ENCODE assay signal across 24 cellular contexts in the genomic region with DNA sequence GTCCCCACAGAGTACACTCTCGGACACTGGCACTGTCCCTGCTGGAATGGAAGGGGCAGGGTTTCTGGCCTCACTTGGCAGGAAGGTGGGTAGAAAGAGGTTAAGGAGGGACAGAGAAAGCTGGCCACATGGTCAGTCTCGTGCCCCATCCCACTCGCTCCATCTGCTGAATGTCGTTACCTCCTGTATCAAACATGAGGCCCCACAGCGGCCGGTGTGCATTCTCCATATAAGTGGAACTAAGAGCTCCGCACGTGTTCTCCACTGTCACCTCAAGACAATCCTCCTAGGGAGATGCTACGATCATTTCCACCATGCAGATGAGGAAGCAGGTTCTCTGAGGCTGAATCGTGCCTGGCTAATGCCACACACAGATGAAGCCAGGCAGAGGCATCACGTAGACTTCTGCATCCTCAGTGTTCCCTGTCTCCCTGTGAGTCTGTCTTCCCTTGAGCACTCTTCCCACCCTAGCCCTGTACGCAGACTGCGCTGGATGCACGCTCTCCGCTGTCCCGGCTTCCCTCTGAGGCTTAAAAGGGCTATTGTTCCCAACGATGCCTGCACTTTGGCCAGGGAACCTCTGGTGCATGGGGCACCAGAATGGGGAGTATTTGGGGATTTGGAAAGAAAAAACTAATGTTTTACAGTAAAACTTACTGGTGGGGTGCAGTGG. TPM values are rescaled to one million over a fixed set of nuclear protein-coding genes. Genes with fewer than 3 reads are reported as not detected.
A peak's percentile ranks its signal among the peaks of the same experiment; 100 is the strongest.
DNase-seq lines count a peak whose midpoint lies in the region; ATAC-seq, FAIRE-seq and TF ChIP-seq lines count a peak whose summit lies in the region.
"Had no signal": no experiment of that assay in that cellular context is flagged by ENCODE, and none has a peak within 500 bp of the region (broad histone marks: within the 10 kb centered on the region; RNA-seq: fewer than 3 reads in every experiment).

No MANE protein-coding gene starts in this region.

- in situ Hi-C loops in K562 (cut with MboI) = no loop called here

- H3K9ac ChIP-seq in K562 (ENCODE audit: insufficient read depth in 1 of 2, low read depth in 2 of 2, low read length in 2 of 2) = no peak overlapping the region
- H3K9ac ChIP-seq: parathyroid adenoma had no signal

- no peak overlapping the region for H3K4me2 ChIP-seq in K562 (ENCODE audit: insufficient read depth, low read length)
- H3K4me2 ChIP-seq: smooth muscle cell had no signal

- H4K20me1 ChIP-seq in K562 (replicated peaks; ENCODE audit: control insufficient read depth, insufficient read depth, low read length) = peaks cover 10% of the 10 kb centered on the region; the same call in 1 of the 2 replicates

- H2AFZ ChIP-seq in K562 (ENCODE audit: low read depth, low read length) = no peak overlapping the region
- H2AFZ ChIP-seq: parathyroid adenoma had no signal

- WGBS in K562 (ENCODE audit: insufficient coverage, low coverage, missing lambda C conversion rate) = under 1% methylated on average over 17 of the region's 17 CpGs
- 72 to 79% methylated on average over 17 of the region's 17 CpGs for WGBS in pancreas, 2 donors

- H3K4me3 ChIP-seq in K562 = no peak overlapping the region
- no peak overlapping the region for H3K4me3 ChIP-seq in naive thymus-derived CD4-positive, alpha-beta T cell (ENCODE audit: low read length)
- H3K4me3 ChIP-seq in CD8-positive, alpha-beta memory T cell (ENCODE audit: low read length) = no peak overlapping the region
- H3K4me3 ChIP-seq in pancreas = no peak overlapping the region
- H3K4me3 ChIP-seq: body of pancreas, smooth muscle cell, thoracic aorta had no signal

- no peaks in the 10 kb centered on the region for H3K36me3 ChIP-seq in K562 (ENCODE audit: control insufficient read depth, insufficient read depth, low read length)
- H3K36me3 ChIP-seq in naive thymus-derived CD4-positive, alpha-beta T cell (ENCODE audit: control insufficient read depth in 2 of 3, insufficient read depth in 3 of 3, low read length in 3 of 3) = no peaks in the 10 kb centered on the region
- no peaks in the 10 kb centered on the region for H3K36me3 ChIP-seq in CD8-positive, alpha-beta memory T cell (ENCODE audit: insufficient read depth, low read length)
- no peaks in the 10 kb centered on the region for H3K36me3 ChIP-seq in pancreas
- H3K36me3 ChIP-seq: thoracic aorta had no signal

- no TSS peak for BruUV-seq in K562 (replicated peaks; lab: Mats Ljungman, UMichigan)

- FAIRE-seq in K562 (lab: Jason Lieb, UNC) (no peak), pancreas (lab: Jason Lieb, UNC) (no peak)
- FAIRE-seq: frontal cortex had no signal

- no peak for TF ChIP-seq EP300 in K562 (IDR thresholded peaks at IDR 0.05; ENCODE audit: low read length)

- H3K27me3 ChIP-seq in K562 (ENCODE audit: control insufficient read depth in 2 of 2, insufficient read depth in 2 of 2, low read length in 2 of 2) = peaks cover 18 to 78% of the 10 kb centered on the region in 2 experiments
- no peaks in the 10 kb centered on the region for H3K27me3 ChIP-seq in naive thymus-derived CD4-positive, alpha-beta T cell (ENCODE audit: control insufficient read depth in 2 of 2, insufficient read depth in 2 of 2, low read length in 2 of 2)
- H3K27me3 ChIP-seq in CD8-positive, alpha-beta memory T cell (ENCODE audit: insufficient read depth, low read length, poor library complexity, severe bottlenecking) = no peaks in the 10 kb centered on the region
- H3K27me3 ChIP-seq in pancreas = no peaks in the 10 kb centered on the region
- H3K27me3 ChIP-seq: body of pancreas had no signal

- no peaks in the 10 kb centered on the region for H3K9me1 ChIP-seq in K562 (ENCODE audit: control insufficient read depth, insufficient read depth, low read length)

- TF ChIP-seq RAD21 in K562 (CRISPR knock-in tag; conservative IDR thresholded peaks at IDR 0.05 in 1 of 2, IDR thresholded peaks at IDR 0.05 in 1 of 2) = no peak

- H3K4me1 ChIP-seq in K562 (replicated peaks in 1 of 2; ENCODE audit: control insufficient read depth in 2 of 2, insufficient read depth in 2 of 2, low read length in 2 of 2) (no peaks in the 10 kb centered on the region), pancreas (no peaks in the 10 kb centered on the region)
- peaks cover 0 to 39% of the 10 kb centered on the region in 2 donors for H3K4me1 ChIP-seq in naive thymus-derived CD4-positive, alpha-beta T cell (ENCODE audit: control insufficient read depth in 2 of 2, insufficient read depth in 2 of 2, low read length in 2 of 2)
- H3K4me1 ChIP-seq in CD8-positive, alpha-beta memory T cell (ENCODE audit: insufficient read depth, low read length) = peaks cover 43% of the 10 kb centered on the region
- H3K4me1 ChIP-seq: parathyroid adenoma had no signal

- CTCF ChIA-PET in K562 (lab: Yijun Ruan, JAX; ENCODE audit: low intra/inter-chr PET ratio) = no interaction called here
- CTCF ChIA-PET in naive thymus-derived CD4-positive, alpha-beta T cell (lab: Charles Lee) = interaction anchor here (1.2 to 5.1 kb wide), 3 partner anchors 8 to 37 kb away, joined by 3 to 91 read pairs (median 30); no protein-coding TSS in a partner anchor
- CTCF ChIA-PET in CD8-positive, alpha-beta memory T cell (lab: Charles Lee) = interaction anchor here (0.9 kb wide), 1 partner anchor 15 kb away, joined by 3 read pairs; no protein-coding TSS in a partner anchor

- H3K27me3 Mint-ChIP-seq in natural killer cell treated with Interleukin-12 subunit alpha and Interleukin-12 subunit beta and Interleukin-15 and Interleukin-18, amount 100 ng/mL, for 72 hours = peaks cover 9 to 11% of the 10 kb centered on the region in 2 donors
- peaks cover 0 to 6% of the 10 kb centered on the region in 2 donors for H3K27me3 Mint-ChIP-seq in natural killer cell (ENCODE audit: low read depth in 2 of 2)
- H3K27me3 Mint-ChIP-seq in naive thymus-derived CD4-positive, alpha-beta T cell = no peaks in the 10 kb centered on the region
- H3K27me3 Mint-ChIP-seq in type B pancreatic cell = peaks cover 4% of the 10 kb centered on the region
- H3K27me3 Mint-ChIP-seq in CD8-positive, alpha-beta memory T cell = peaks cover 4 to 10% of the 10 kb centered on the region in 2 donors

- POLR2A ChIA-PET in K562 (lab: Yijun Ruan, JAX) = no interaction called here
- POLR2A ChIA-PET in naive thymus-derived CD4-positive, alpha-beta T cell (lab: Charles Lee) = interaction anchor here (4.5 to 21.6 kb wide), 3 partner anchors 7 to 34 kb away, joined by 74 to 581 read pairs (median 380); partner anchors contain the start of gene MAL
- POLR2A ChIA-PET in CD8-positive, alpha-beta memory T cell (lab: Charles Lee) = no interaction called here

- no peak for ATAC-seq in natural killer cell treated with Interleukin-12 subunit alpha and Interleukin-12 subunit beta and Interleukin-15 and Interleukin-18, amount 100 ng/mL, for 72 hours
- ATAC-seq in natural killer cell (no peak), K562 (no peak), GM19397 (IDR thresholded peaks at IDR 0.05; ENCODE audit: unreplicated experiment) (no peak), pancreas (no peak)
- ATAC-seq in naive thymus-derived CD4-positive, alpha-beta T cell = no peak
- ATAC-seq: body of pancreas, left ventricle myocardium superior had no signal

- DNase-seq in natural killer cell treated with Interleukin-12 subunit alpha and Interleukin-12 subunit beta and Interleukin-15 and Interleukin-18, amount 100 ng/mL, for 72 hours (ENCODE audit: low spot score) = peak; percentile 38
- no peak for DNase-seq in natural killer cell
- DNase-seq in K562 (ENCODE audit: extremely low read depth in 1 of 4, low spot score in 3 of 4) = no peak
- DNase-seq in naive thymus-derived CD4-positive, alpha-beta T cell = peak in 1 of 9 donors; percentile 12
- DNase-seq in type B pancreatic cell (ENCODE audit: extremely low spot score, unreplicated experiment) = no peak
- DNase-seq in CD8-positive, alpha-beta memory T cell = no peak
- no peak for DNase-seq in pancreas
- DNase-seq: body of pancreas; KBM-7; left ventricle myocardium superior; MV-4-11; NCI-H187 treated with DMSO at 0.1 percent for 48 hours; SHP77; stimulated activated CD4-positive, alpha-beta T cell treated with anti-CD3 and anti-CD28 coated beads, Interleukin-4, amount 100 ng/mL, for 4 hours had no signal

- no peak for TF ChIP-seq CTCF in natural killer cell (IDR thresholded peaks at IDR 0.05)
- no peak for TF ChIP-seq CTCF in K562 (IDR thresholded peaks at IDR 0.05 in 2 of 3, conservative IDR thresholded peaks at IDR 0.05 in 1 of 3; ENCODE audit: insufficient read depth in 2 of 3, low read depth in 1 of 3, low read length in 3 of 3)
- no peak for TF ChIP-seq CTCF in type B pancreatic cell (conservative IDR thresholded peaks at IDR 0.05)
- TF ChIP-seq CTCF in pancreas (IDR thresholded peaks at IDR 0.05) = no peak

- H3K9me3 ChIP-seq in K562 (replicated peaks; ENCODE audit: control insufficient read depth, insufficient read depth, low read depth, low read length) (no peaks in the 10 kb centered on the region), pancreas (no peaks in the 10 kb centered on the region)
- H3K9me3 ChIP-seq in naive thymus-derived CD4-positive, alpha-beta T cell (ENCODE audit: control insufficient read depth in 2 of 3, low read length in 3 of 3) = no peaks in the 10 kb centered on the region
- H3K9me3 ChIP-seq in CD8-positive, alpha-beta memory T cell (ENCODE audit: low read length) = no peaks in the 10 kb centered on the region
- H3K9me3 ChIP-seq: body of pancreas, thoracic aorta had no signal

- no peaks in the 10 kb centered on the region for H3K9me3 Mint-ChIP-seq in natural killer cell treated with Interleukin-12 subunit alpha and Interleukin-12 subunit beta and Interleukin-15 and Interleukin-18, amount 100 ng/mL, for 72 hours
- H3K9me3 Mint-ChIP-seq in natural killer cell (no peaks in the 10 kb centered on the region), type B pancreatic cell (no peaks in the 10 kb centered on the region)
- H3K9me3 Mint-ChIP-seq in naive thymus-derived CD4-positive, alpha-beta T cell = peaks cover 0 to 2% (median 0%) of the 10 kb centered on the region in 11 donors
- no peaks in the 10 kb centered on the region for H3K9me3 Mint-ChIP-seq in CD8-positive, alpha-beta memory T cell
- H3K9me3 Mint-ChIP-seq: dendritic cell treated with granulocyte-macrophage colony-stimulating factor and Interleukin-4, amounts not matched to agents 40 ng/mL and 50 ng/mL, for 4 days had no signal

- H3K79me2 ChIP-seq in K562 (ENCODE audit: control insufficient read depth, insufficient read depth, low read length) = no peaks in the 10 kb centered on the region
- H3K79me2 ChIP-seq: parathyroid adenoma had no signal

- no peak overlapping the region for H3K4me3 Mint-ChIP-seq in natural killer cell treated with Interleukin-12 subunit alpha and Interleukin-12 subunit beta and Interleukin-15 and Interleukin-18, amount 100 ng/mL, for 72 hours
- H3K4me3 Mint-ChIP-seq in natural killer cell = no peak overlapping the region
- H3K4me3 Mint-ChIP-seq in naive thymus-derived CD4-positive, alpha-beta T cell = peak overlapping the region in 1 of 10 donors; percentile 81
- H3K4me3 Mint-ChIP-seq in type B pancreatic cell = no peak overlapping the region
- no peak overlapping the region for H3K4me3 Mint-ChIP-seq in CD8-positive, alpha-beta memory T cell
- H3K4me3 Mint-ChIP-seq: B cell; dendritic cell treated with granulocyte-macrophage colony-stimulating factor and Interleukin-4, amounts not matched to agents 40 ng/mL and 50 ng/mL, for 4 days had no signal

- TF ChIP-seq POLR2A in K562 (conservative IDR thresholded peaks at IDR 0.05) = no peak

- peaks cover 5 to 8% of the 10 kb centered on the region in 2 donors for H3K4me1 Mint-ChIP-seq in natural killer cell treated with Interleukin-12 subunit alpha and Interleukin-12 subunit beta and Interleukin-15 and Interleukin-18, amount 100 ng/mL, for 72 hours (ENCODE audit: low read depth in 2 of 2)
- H3K4me1 Mint-ChIP-seq in natural killer cell (no peaks in the 10 kb centered on the region), type B pancreatic cell (ENCODE audit: unreplicated experiment) (peaks cover 38% of the 10 kb centered on the region)
- H3K4me1 Mint-ChIP-seq in naive thymus-derived CD4-positive, alpha-beta T cell = peaks cover 39 to 76% (median 67%) of the 10 kb centered on the region in 7 donors
- H3K4me1 Mint-ChIP-seq in CD8-positive, alpha-beta memory T cell = peaks cover 10 to 37% (median 24%) of the 10 kb centered on the region in 3 donors

- H3K27ac Mint-ChIP-seq in natural killer cell treated with Interleukin-12 subunit alpha and Interleukin-12 subunit beta and Interleukin-15 and Interleukin-18, amount 100 ng/mL, for 72 hours = no peak overlapping the region
- H3K27ac Mint-ChIP-seq in natural killer cell (no peak overlapping the region), type B pancreatic cell (peak overlapping the region; percentile 13)
- H3K27ac Mint-ChIP-seq in naive thymus-derived CD4-positive, alpha-beta T cell = peak overlapping the region in 6 of 9 donors; percentile 47 to 95 (median 90)
- no peak overlapping the region for H3K27ac Mint-ChIP-seq in CD8-positive, alpha-beta memory T cell
- H3K27ac Mint-ChIP-seq: B cell; dendritic cell treated with granulocyte-macrophage colony-stimulating factor and Interleukin-4, amounts not matched to agents 40 ng/mL and 50 ng/mL, for 4 days had no signal

- intact Hi-C loops in natural killer cell (cut with micrococcal nuclease) = no loop called here
- intact Hi-C loops in K562 (cut with micrococcal nuclease) = no loop called here
- intact Hi-C loops in naive thymus-derived CD4-positive, alpha-beta T cell (cut with micrococcal nuclease) = no loop called here
- intact Hi-C loops in pancreas (cut with DNase I) = no loop called here

- H3K27ac ChIP-seq in K562 (ENCODE audit: extremely low read depth, low read depth, low read length) (no peak overlapping the region), pancreas (no peak overlapping the region)
- H3K27ac ChIP-seq in naive thymus-derived CD4-positive, alpha-beta T cell (ENCODE audit: low read depth, low read length) = no peak overlapping the region
- no peak overlapping the region for H3K27ac ChIP-seq in CD8-positive, alpha-beta memory T cell (ENCODE audit: low read depth, low read length)
- H3K27ac ChIP-seq: parathyroid adenoma, thoracic aorta, VCaP had no signal

- H3K36me3 Mint-ChIP-seq in natural killer cell treated with Interleukin-12 subunit alpha and Interleukin-12 subunit beta and Interleukin-15 and Interleukin-18, amount 100 ng/mL, for 72 hours = no peaks in the 10 kb centered on the region
- no peaks in the 10 kb centered on the region for H3K36me3 Mint-ChIP-seq in natural killer cell
- H3K36me3 Mint-ChIP-seq in naive thymus-derived CD4-positive, alpha-beta T cell = peaks cover 0 to 9% (median 0%) of the 10 kb centered on the region in 5 donors
- no peaks in the 10 kb centered on the region for H3K36me3 Mint-ChIP-seq in type B pancreatic cell
- no peaks in the 10 kb centered on the region for H3K36me3 Mint-ChIP-seq in CD8-positive, alpha-beta memory T cell

RNA-seq across cellular contexts. Expression of gene MAL, which starts 35.1 kb away (rescaled TPM):
- 1 to 10 TPM; 1.2 to 2.2 TPM for total RNA-seq in natural killer cell treated with Interleukin-12 subunit alpha and Interleukin-12 subunit beta and Interleukin-15 and Interleukin-18, amount 100 ng/mL, for 72 hours
- 1 to 10 TPM in 2 of 3 donors, under 1 TPM in 1; 0.54 to 3.3 (median 1.8) TPM for total RNA-seq in natural killer cell
- not detected in 2 replicates for total RNA-seq in K562 (2011; cell fraction: chromatin; rRNA removed; ENCODE audit: low replicate concordance)
- not detected in 2 replicates for total RNA-seq in K562 (2011; cell fraction: nucleolus; rRNA removed)
- not detected in 2 replicates for total RNA-seq in K562 (2011; cell fraction: nucleoplasm; rRNA removed)
- total RNA-seq in K562 (2014; rRNA removed) = not detected in 2 replicates
- not detected in 2 replicates for total RNA-seq in K562 (2014; rRNA removed; fragmentation: Illumina TruSeq; extraction: Trizol)
- total RNA-seq in K562 (2015; rRNA removed; fragmentation: Illumina TruSeq; extraction: Trizol) = not detected in 2 replicates
- total RNA-seq in K562 (2021) = not detected in 2 replicates
- not detected in 2 replicates for polyA plus RNA-seq in K562 (2011; rRNA removed)
- not detected in 2 replicates for polyA plus RNA-seq in K562 (2011; cell fraction: cytosol; rRNA removed)
- not detected in 2 replicates for polyA plus RNA-seq in K562 (2011; cell fraction: nucleus; rRNA removed)
- not detected in 2 replicates for polyA plus RNA-seq in K562 (2012)
- polyA plus RNA-seq in K562 (2014; fragmentation: Illumina TruSeq; extraction: Trizol) = not detected in 2 replicates
- polyA plus RNA-seq in K562 (2014; fragmentation: Nextera tagmentation; extraction: Ambion mirVana) = not detected
- not detected in 2 replicates for polyA plus RNA-seq in K562 (2014; rRNA removed)
- polyA minus RNA-seq in K562 (2011; rRNA and poly(A)+ RNA removed) = not detected in 2 replicates
- polyA minus RNA-seq in K562 (2011; cell fraction: cytosol; rRNA and poly(A)+ RNA removed) = not detected in 2 replicates
- polyA minus RNA-seq in K562 (2011; cell fraction: nucleus; rRNA and poly(A)+ RNA removed) = not detected in 2 replicates
- total RNA-seq in naive thymus-derived CD4-positive, alpha-beta T cell = 100 to 1,000 TPM; 124 to 575 (median 159) TPM
- 100 to 1,000 TPM; 355 to 408 TPM for polyA plus RNA-seq in naive thymus-derived CD4-positive, alpha-beta T cell
- total RNA-seq in type B pancreatic cell (ENCODE audit: low replicate concordance) = 205 and 250 TPM in 2 replicates
- 10 to 100 TPM; 25.2 to 27.3 TPM for total RNA-seq in CD8-positive, alpha-beta memory T cell
- polyA plus RNA-seq in CD8-positive, alpha-beta memory T cell = 50.4 TPM
- 1 to 10 TPM in 1 of 6 donors, under 1 TPM in 4, not detected in 1; 0.25 to 1.2 (median 0.55) TPM for total RNA-seq in pancreas
- 1 to 10 TPM; 1.6 to 1.9 TPM for polyA plus RNA-seq in pancreas
- total RNA-seq: body of pancreas, Calu3, frontal cortex, NCI-H460, smooth muscle cell, thoracic aorta had no signal
- polyA plus RNA-seq: smooth muscle cell had no signal

Comparison
In these comparisons a context has a peak if more than half of its experiments do, and no peak if none do; other contexts are left out.
1. H3K27ac Mint-ChIP-seq: peak in naive thymus-derived CD4-positive, alpha-beta T cell (6 of 9) and type B pancreatic cell (single experiment); none in natural killer cell treated with Interleukin-12 subunit alpha and Interleukin-12 subunit beta and Interleukin-15 and Interleukin-18, amount 100 ng/mL, for 72 hours (0 of 2), natural killer cell (0 of 2) and CD8-positive, alpha-beta memory T cell (0 of 8).
2. RNA of gene MAL, which starts 35.1 kb away (total RNA-seq): 205 to 250 TPM in type B pancreatic cell, 124 to 575 TPM in naive thymus-derived CD4-positive, alpha-beta T cell and 25.2 to 27.3 TPM in CD8-positive, alpha-beta memory T cell; 1.2 to 2.2 TPM in natural killer cell treated with Interleukin-12 subunit alpha and Interleukin-12 subunit beta and Interleukin-15 and Interleukin-18, amount 100 ng/mL, for 72 hours, 0.54 to 3.3 TPM in natural killer cell, 0.25 to 1.2 TPM in pancreas and not detected in K562; every median in the first group is over 4 times any median in the second.